ENCODE assay signal across 9 cellular contexts in genomic region chr19:10390652-10391286, GRCh38. TPM values are rescaled to one million over a fixed set of nuclear protein-coding genes. Genes with fewer than 3 reads are reported as not detected.
DNase-seq lines count a peak whose midpoint lies in the region; ATAC-seq, FAIRE-seq and TF ChIP-seq lines count a peak whose summit lies in the region.
"Had no signal": no experiment of that assay in that cellular context is flagged by ENCODE, and none has a peak within 500 bp of the region (broad histone marks: within the 10 kb centered on the region; RNA-seq: fewer than 3 reads in every experiment).

No MANE protein-coding gene starts in this region.

- in situ Hi-C loops in Panc1 (cut with HindIII; ENCODE audit: low pct_unique_long_range_greater_than_20kb, low sequenced_read_pairs): no loop called here

- no peaks in the 10 kb centered on the region for H3K27me3 Mint-ChIP-seq in Calu3 (ENCODE audit: unreplicated experiment)
- no peaks in the 10 kb centered on the region for H3K27me3 Mint-ChIP-seq in activated T-helper 17 cell treated with anti-CD3 and anti-CD28 coated beads, Interleukin-2, amount 50 U/mL, for 72 hours

- DNase-seq in Calu3 (peak; percentile 74), HuH-7 (ENCODE audit: low spot score) (peak; percentile 81), Panc1 (ENCODE audit: low read depth, low spot score) (peak; percentile 36), fibroblast of villous mesenchyme (ENCODE audit: low read depth) (peak; percentile 78), pancreas (peak; percentile 59 to 81 (median 73))

- H3K36me3 Mint-ChIP-seq in Calu3 (ENCODE audit: insufficient read depth, unreplicated experiment): peaks cover 24% of the 10 kb centered on the region
- H3K36me3 Mint-ChIP-seq in activated T-helper 17 cell treated with anti-CD3 and anti-CD28 coated beads, Interleukin-2, amount 50 U/mL, for 72 hours (ENCODE audit: low read depth): peaks cover 58% of the 10 kb centered on the region

- no peaks in the 10 kb centered on the region for H3K4me1 ChIP-seq in Panc1 (ENCODE audit: control insufficient read depth, insufficient read depth, low read length)
- H3K4me1 ChIP-seq in pancreas: no peaks in the 10 kb centered on the region

- 42 to 58% methylated on average over 8 to 9 of the region's 9 CpGs for WGBS in pancreas, 2 donors

- peak; percentile 78 for ATAC-seq in Panc1
- peak; percentile 59 for ATAC-seq in activated T-helper 17 cell treated with anti-CD3 and anti-CD28 coated beads, Interleukin-2, amount 50 U/mL, for 72 hours (replicated peaks)
- ATAC-seq in pancreas: peak; percentile 67 to 84 (median 82)
- ATAC-seq in HG03108 (IDR thresholded peaks at IDR 0.05; ENCODE audit: unreplicated experiment): no peak
- no peak for ATAC-seq in HG02642 (IDR thresholded peaks at IDR 0.05; ENCODE audit: poor library complexity, unreplicated experiment)

- CTCF ChIA-PET in Calu3 (lab: Charles Lee): interaction anchor here (1.0 to 1.8 kb wide), 4 partner anchors 120 to 132 kb away, joined by 3 to 12 read pairs (median 8); partner anchors contain the start of gene ICAM1
- CTCF ChIA-PET in Panc1 (lab: Charles Lee): interaction anchor here (0.6 to 1.1 kb wide), 5 partner anchors 28 to 221 kb away, joined by 3 to 13 read pairs (median 6); no protein-coding TSS in a partner anchor

- no peak overlapping the region for H3K4me3 Mint-ChIP-seq in Calu3 (ENCODE audit: low read depth, unreplicated experiment)
- H3K4me3 Mint-ChIP-seq in activated T-helper 17 cell treated with anti-CD3 and anti-CD28 coated beads, Interleukin-2, amount 50 U/mL, for 72 hours: no peak overlapping the region
- H3K4me3 Mint-ChIP-seq: T-helper 1 cell treated with Interleukin-12 subunit alpha and Interleukin-12 subunit beta and Interleukin-4 antibody, amounts not matched to agents 30 μg/mL and 1 μg/mL, for 36 hours had no signal

- H3K27ac ChIP-seq in Panc1 (ENCODE audit: low read length): no peak overlapping the region
- no peak overlapping the region for H3K27ac ChIP-seq in pancreas

- BruUV-seq in Calu3 (replicated peaks; lab: Mats Ljungman, UMichigan): no TSS peak
- no TSS peak for BruUV-seq in Panc1 (replicated peaks; lab: Mats Ljungman, UMichigan)

- H3K36me3 ChIP-seq in Panc1 (ENCODE audit: control insufficient read depth, insufficient read depth, low read length): peaks cover 7% of the 10 kb centered on the region; the same call in 1 of the 2 replicates
- H3K36me3 ChIP-seq in pancreas: peaks cover 7 to 37% (median 12%) of the 10 kb centered on the region in 3 donors

- H3K27ac Mint-ChIP-seq in Calu3 (ENCODE audit: unreplicated experiment): no peak overlapping the region
- peak overlapping the region; percentile 47 for H3K27ac Mint-ChIP-seq in activated T-helper 17 cell treated with anti-CD3 and anti-CD28 coated beads, Interleukin-2, amount 50 U/mL, for 72 hours
- H3K27ac Mint-ChIP-seq: T-helper 1 cell treated with Interleukin-12 subunit alpha and Interleukin-12 subunit beta and Interleukin-4 antibody, amounts not matched to agents 30 μg/mL and 1 μg/mL, for 36 hours had no signal

- no peak for FAIRE-seq in pancreas (lab: Jason Lieb, UNC)

- POLR2A ChIA-PET in Panc1 (lab: Charles Lee): no interaction called here

- TF ChIP-seq CTCF in Calu3 (IDR thresholded peaks at IDR 0.05; ENCODE audit: unreplicated experiment) (peak; percentile 74), Panc1 (IDR thresholded peaks at IDR 0.05) (peak; percentile 85), fibroblast of villous mesenchyme (IDR thresholded peaks at IDR 0.05; ENCODE audit: insufficient read depth, low read depth, low read length) (peak; percentile 93), pancreas (IDR thresholded peaks at IDR 0.05) (peak; percentile 51 to 77 (median 74))

- H3K9me3 ChIP-seq in Panc1 (ENCODE audit: control insufficient read depth, insufficient read depth, low read depth, low read length) (no peaks in the 10 kb centered on the region), pancreas (no peaks in the 10 kb centered on the region)

- no peaks in the 10 kb centered on the region for H3K4me1 Mint-ChIP-seq in Calu3 (ENCODE audit: low read depth, unreplicated experiment)
- H3K4me1 Mint-ChIP-seq in activated T-helper 17 cell treated with anti-CD3 and anti-CD28 coated beads, Interleukin-2, amount 50 U/mL, for 72 hours: peaks cover 5% of the 10 kb centered on the region

- H3K4me3 ChIP-seq in Panc1 (ENCODE audit: low read depth in 2 of 2, low read length in 2 of 2) (no peak overlapping the region), fibroblast of villous mesenchyme (ENCODE audit: low read depth, low read length) (no peak overlapping the region), pancreas (no peak overlapping the region)

- no peaks in the 10 kb centered on the region for H3K9me3 Mint-ChIP-seq in Calu3 (ENCODE audit: low read depth, unreplicated experiment)
- H3K9me3 Mint-ChIP-seq in activated T-helper 17 cell treated with anti-CD3 and anti-CD28 coated beads, Interleukin-2, amount 50 U/mL, for 72 hours: no peaks in the 10 kb centered on the region
- H3K9me3 Mint-ChIP-seq: T-helper 1 cell treated with Interleukin-12 subunit alpha and Interleukin-12 subunit beta and Interleukin-4 antibody, amounts not matched to agents 30 μg/mL and 1 μg/mL, for 36 hours had no signal

- no peaks in the 10 kb centered on the region for H3K27me3 ChIP-seq in Panc1 (ENCODE audit: control insufficient read depth, insufficient read depth, low read length)
- H3K27me3 ChIP-seq in pancreas: no peaks in the 10 kb centered on the region

- intact Hi-C loops in Calu3 (cut with micrococcal nuclease; ENCODE audit: unreplicated experiment): no loop called here
- intact Hi-C loops in Panc1 (cut with micrococcal nuclease; ENCODE audit: unreplicated experiment): no loop called here
- intact Hi-C loops in pancreas (cut with DNase I): loop anchor here (10.0 kb wide), 2 partner anchors 116 to 456 kb away; partner anchors contain the start of genes OLFM2 (in 2 of the 3) and ICAM1 (in 1 of the 3)

RNA-seq across cellular contexts. Expression of gene TYK2, which starts 10.4 kb away (rescaled TPM):
- total RNA-seq in Calu3 (2022): 120 and 130 TPM in 2 replicates
- total RNA-seq in Panc1 (2021; ENCODE audit: unreplicated experiment): 104 TPM
- polyA plus RNA-seq in Panc1 (2012; ENCODE audit: insufficient read length): 78.8 TPM
- 100 to 1,000 TPM; 221 to 245 TPM for total RNA-seq in activated T-helper 17 cell treated with anti-CD3 and anti-CD28 coated beads, Interleukin-2, amount 50 U/mL, for 72 hours
- 83.8 and 96.6 TPM in 2 replicates for total RNA-seq in fibroblast of villous mesenchyme
- total RNA-seq in pancreas: 10 to 100 TPM; 42.5 to 90.3 (median 53.3) TPM
- 100 to 1,000 TPM; 203 to 302 TPM for polyA plus RNA-seq in pancreas

RNA-seq across cellular contexts. Expression of gene CDC37, which starts 12.6 kb away (rescaled TPM):
- total RNA-seq in Calu3 (2022) (181 and 187 TPM in 2 replicates), Panc1 (2021; ENCODE audit: unreplicated experiment) (162 TPM), fibroblast of villous mesenchyme (140 and 164 TPM in 2 replicates), pancreas (10 to 100 TPM; 41.3 to 61.0 (median 48.5) TPM)
- 300 TPM for polyA plus RNA-seq in Panc1 (2012; ENCODE audit: insufficient read length)
- 100 to 1,000 TPM; 140 to 226 TPM for total RNA-seq in activated T-helper 17 cell treated with anti-CD3 and anti-CD28 coated beads, Interleukin-2, amount 50 U/mL, for 72 hours
- polyA plus RNA-seq in pancreas: 100 to 1,000 TPM; 226 to 266 TPM

RNA-seq across cellular contexts. Expression of gene PDE4A, which starts 29.6 kb away (rescaled TPM):
- total RNA-seq in Calu3 (2022) (2.8 and 3.6 TPM in 2 replicates), Panc1 (2021; ENCODE audit: unreplicated experiment) (25.8 TPM), fibroblast of villous mesenchyme (3.9 and 4.8 TPM in 2 replicates), pancreas (10 to 100 TPM in 4 of 6 donors, 1 to 10 TPM in 2; 6.6 to 12.6 (median 11.2) TPM)
- 23.8 TPM for polyA plus RNA-seq in Panc1 (2012; ENCODE audit: insufficient read length)
- total RNA-seq in activated T-helper 17 cell treated with anti-CD3 and anti-CD28 coated beads, Interleukin-2, amount 50 U/mL, for 72 hours: 1 to 10 TPM; 9.0 to 9.1 TPM
- 1 to 10 TPM; 5.0 to 8.5 TPM for polyA plus RNA-seq in pancreas

RNA-seq across cellular contexts. Expression of gene ICAM3, which starts 51.3 kb away (rescaled TPM):
- total RNA-seq in Calu3 (2022) (10.8 and 11.1 TPM in 2 replicates), Panc1 (2021; ENCODE audit: unreplicated experiment) (10.5 TPM), fibroblast of villous mesenchyme (4.3 and 7.4 TPM in 2 replicates), pancreas (10 to 100 TPM in 1 of 6 donors, 1 to 10 TPM in 5; 5.7 to 13.8 (median 7.1) TPM)
- 17.8 TPM for polyA plus RNA-seq in Panc1 (2012; ENCODE audit: insufficient read length)
- 100 to 1,000 TPM; 144 to 228 TPM for total RNA-seq in activated T-helper 17 cell treated with anti-CD3 and anti-CD28 coated beads, Interleukin-2, amount 50 U/mL, for 72 hours
- polyA plus RNA-seq in pancreas: 1 to 10 TPM; 5.2 TPM

RNA-seq across cellular contexts. Expression of gene RAVER1, which starts 57.4 kb away (rescaled TPM):
- total RNA-seq in Calu3 (2022) (38.5 and 43.2 TPM in 2 replicates), Panc1 (2021; ENCODE audit: unreplicated experiment) (55.6 TPM), fibroblast of villous mesenchyme (10.4 and 11.0 TPM in 2 replicates), pancreas (10 to 100 TPM in 4 of 6 donors, 1 to 10 TPM in 2; 6.0 to 17.3 (median 13.6) TPM)
- polyA plus RNA-seq in Panc1 (2012; ENCODE audit: insufficient read length): 65.2 TPM
- 10 to 100 TPM; 66.3 to 88.7 TPM for total RNA-seq in activated T-helper 17 cell treated with anti-CD3 and anti-CD28 coated beads, Interleukin-2, amount 50 U/mL, for 72 hours
- polyA plus RNA-seq in pancreas: 1 to 10 TPM; 9.4 TPM

Comparison
In these comparisons a context has a peak if more than half of its experiments do, and no peak if none do; other contexts are left out.
1. ATAC-seq: peak in Panc1 (single experiment), activated T-helper 17 cell treated with anti-CD3 and anti-CD28 coated beads, Interleukin-2, amount 50 U/mL, for 72 hours (single experiment) and pancreas (4 of 4); none in HG03108 (single experiment) and HG02642 (single experiment).
2. intact Hi-C loops: an anchor here in pancreas (10.0 kb wide); none called in Calu3 and Panc1.
3. Peak in every context shown above with its lines, with median percentiles within 50 percentile points of each other: DNase-seq and CTCF ChIP-seq.